In genomic region chr3:58497074-58497473, GRCh38 we compare ENCODE assay signal across 13 cellular contexts. TPM values are rescaled to one million over a fixed set of nuclear protein-coding genes. Genes with fewer than 3 reads are reported as not detected.
DNase-seq lines count a peak whose midpoint lies in the region; ATAC-seq and TF ChIP-seq lines count a peak whose summit lies in the region.
"Had no signal": no experiment of that assay in that cellular context is flagged by ENCODE, and none has a peak within 500 bp of the region (broad histone marks: within the 10 kb centered on the region; RNA-seq: fewer than 3 reads in every experiment).

No MANE protein-coding gene starts in this region.

- no peaks in the 10 kb centered on the region for H3K9me3 ChIP-seq in RWPE2 (ENCODE audit: severe bottlenecking)
- no peaks in the 10 kb centered on the region for H3K9me3 ChIP-seq in subcutaneous abdominal adipose tissue (ENCODE audit: control insufficient read depth in 5 of 5, low read length in 5 of 5)
- no peaks in the 10 kb centered on the region for H3K9me3 ChIP-seq in PC-9 (ENCODE audit: insufficient read depth, low read depth)
- H3K9me3 ChIP-seq in gastroesophageal sphincter = no peaks in the 10 kb centered on the region

- no peak for TF ChIP-seq CTCF in RWPE2 (IDR thresholded peaks at IDR 0.05; ENCODE audit: poor library complexity, severe bottlenecking)
- TF ChIP-seq CTCF in PC-9 (conservative IDR thresholded peaks at IDR 0.05) = no peak
- TF ChIP-seq CTCF in gastroesophageal sphincter (IDR thresholded peaks at IDR 0.05) = no peak

- H3K9me2 ChIP-seq in PC-9 (ENCODE audit: insufficient read depth) = no peaks in the 10 kb centered on the region

- no peak overlapping the region for H3K27ac ChIP-seq in RWPE2 (ENCODE audit: poor library complexity, severe bottlenecking)
- peak overlapping the region; percentile 73 for H3K27ac ChIP-seq in subcutaneous abdominal adipose tissue (ENCODE audit: low read depth, low read length)
- H3K27ac ChIP-seq in PC-9 = no peak overlapping the region
- H3K27ac ChIP-seq in gastroesophageal sphincter = peak overlapping the region in 2 of 4 donors; percentile 1 to 4

- H3K4me3 ChIP-seq in RWPE2 (ENCODE audit: severe bottlenecking) (no peak overlapping the region), subcutaneous abdominal adipose tissue (ENCODE audit: low read depth in 1 of 5, low read length in 5 of 5) (no peak overlapping the region), PC-9 (no peak overlapping the region), gastroesophageal sphincter (no peak overlapping the region)

- peak overlapping the region in 1 of 5 donors; percentile 45 for H3K9ac ChIP-seq in subcutaneous abdominal adipose tissue (ENCODE audit: low read length in 5 of 5)

- H3F3A ChIP-seq in PC-9 (ENCODE audit: insufficient read depth, low read depth) = 0 out of 2 replicates have a peak, but pooled peaks cover 3% of the 10 kb centered on the region

- H3K4me1 ChIP-seq in RWPE2 (ENCODE audit: insufficient read depth, poor library complexity, severe bottlenecking) = peaks cover 14% of the 10 kb centered on the region
- H3K4me1 ChIP-seq in subcutaneous abdominal adipose tissue (ENCODE audit: control insufficient read depth in 5 of 5, insufficient read depth in 5 of 5, low read length in 5 of 5) = peaks cover 14 to 65% (median 43%) of the 10 kb centered on the region in 5 donors
- peaks cover 42% of the 10 kb centered on the region for H3K4me1 ChIP-seq in PC-9 (replicated peaks; ENCODE audit: insufficient read depth)
- H3K4me1 ChIP-seq in gastroesophageal sphincter = peaks cover 11 to 68% (median 28%) of the 10 kb centered on the region in 3 donors

- POLR2A ChIA-PET in PC-9 (lab: Charles Lee; ENCODE audit: unreplicated experiment) = no interaction called here

- no peak for TF ChIP-seq POLR2A in gastroesophageal sphincter (IDR thresholded peaks at IDR 0.05)

- peaks cover 8% of the 10 kb centered on the region; the same call in 1 of the 2 replicates for H3K36me3 ChIP-seq in RWPE2 (ENCODE audit: low read depth)
- peaks cover 6 to 14% (median 9%) of the 10 kb centered on the region in 5 donors for H3K36me3 ChIP-seq in subcutaneous abdominal adipose tissue (ENCODE audit: control insufficient read depth in 5 of 5, insufficient read depth in 5 of 5, low read length in 5 of 5)
- H3K36me3 ChIP-seq in PC-9 (ENCODE audit: low read depth) = peaks cover 25% of the 10 kb centered on the region
- peaks cover 0 to 30% of the 10 kb centered on the region in 2 donors for H3K36me3 ChIP-seq in gastroesophageal sphincter

- no peak for TF ChIP-seq EP300 in gastroesophageal sphincter (IDR thresholded peaks at IDR 0.05)

- DNase-seq in NCI-H2107 treated with DMSO at 0.1 percent for 48 hours (lab: John Stamatoyannopoulos, UW; ENCODE audit: unreplicated experiment) (peak; percentile 47), NCI-H2107 (lab: John Stamatoyannopoulos, UW) (no peak), RWPE2 (ENCODE audit: low spot score) (no peak), iPS DF 19.7 (ENCODE audit: low read depth, low spot score) (peak; percentile 38), NCI-H2029 treated with DMSO at 0.1 percent for 48 hours (lab: John Stamatoyannopoulos, UW) (no peak), PC-9 (no peak)
- DNase-seq: activated T-cell treated with anti-CD3 and anti-CD28 coated beads, Interleukin-2, amount 50 U/mL, for 4 hours; cortex of kidney; GOT3; NCI-H2227 treated with DMSO at 0.1 percent for 48 hours; T-helper 9 cell had no signal

- ATAC-seq in RWPE2 (ENCODE audit: low read depth) = peak; percentile 22; the same call in 1 of the 3 replicates
- ATAC-seq in gastroesophageal sphincter = no peak
- ATAC-seq: activated T-cell treated with anti-CD3 and anti-CD28 coated beads, Interleukin-2, amount 50 U/mL, for 4 hours had no signal

- BruUV-seq in PC-9 (replicated peaks; lab: Mats Ljungman, UMichigan) = no TSS peak

- H3K79me2 ChIP-seq in PC-9 (ENCODE audit: low read depth) = peaks cover 80% of the 10 kb centered on the region

- 0 to 9% methylated on average over 1 of the region's 1 CpG for WGBS in gastroesophageal sphincter (ENCODE audit: low coverage in 1 of 2), 2 donors

- intact Hi-C loops in PC-9 (cut with micrococcal nuclease; ENCODE audit: unreplicated experiment) = no loop called here

- no peak overlapping the region for H3K4me2 ChIP-seq in PC-9

- CTCF ChIA-PET in PC-9 (lab: Charles Lee) = interaction anchor here (0.7 kb wide), 1 partner anchor 34 kb away, joined by 12 read pairs; no protein-coding TSS in a partner anchor

- H3K27me3 ChIP-seq in RWPE2 (ENCODE audit: insufficient read depth, poor library complexity, severe bottlenecking) (no peaks in the 10 kb centered on the region), subcutaneous abdominal adipose tissue (ENCODE audit: control insufficient read depth in 5 of 5, insufficient read depth in 4 of 5, low read length in 5 of 5) (no peaks in the 10 kb centered on the region), PC-9 (ENCODE audit: insufficient read depth, low read depth) (no peaks in the 10 kb centered on the region), gastroesophageal sphincter (no peaks in the 10 kb centered on the region)

- no peak overlapping the region for H2AFZ ChIP-seq in PC-9

- H4K20me1 ChIP-seq in PC-9 (ENCODE audit: insufficient read depth) = no peaks in the 10 kb centered on the region; the same call in 1 of the 2 replicates

RNA-seq across cellular contexts. Expression of gene KCTD6, which starts 5.2 kb away (rescaled TPM):
- total RNA-seq in PC-9 (2021) (7.8 and 10.3 TPM in 2 replicates), gastroesophageal sphincter (10 to 100 TPM; 13.1 to 17.8 (median 16.3) TPM)

RNA-seq across cellular contexts. Expression of gene ACOX2, which starts 39.9 kb away (rescaled TPM):
- total RNA-seq in PC-9 (2021) = 2.8 and 3.5 TPM in 2 replicates
- 10 to 100 TPM; 17.3 to 43.3 (median 23.6) TPM for total RNA-seq in gastroesophageal sphincter
- total RNA-seq: activated T-cell treated with anti-CD3 and anti-CD28 coated beads, Interleukin-2, amount 50 U/mL, for 4 hours had no signal

Comparison
In these comparisons a context has a peak if more than half of its experiments do, and no peak if none do; other contexts are left out.
1. DNase-seq: peak in NCI-H2107 treated with DMSO at 0.1 percent for 48 hours (single experiment) and iPS DF 19.7 (single experiment); none in NCI-H2107 (single experiment), RWPE2 (single experiment), NCI-H2029 treated with DMSO at 0.1 percent for 48 hours (single experiment) and PC-9 (0 of 2).